In the genomic region with DNA sequence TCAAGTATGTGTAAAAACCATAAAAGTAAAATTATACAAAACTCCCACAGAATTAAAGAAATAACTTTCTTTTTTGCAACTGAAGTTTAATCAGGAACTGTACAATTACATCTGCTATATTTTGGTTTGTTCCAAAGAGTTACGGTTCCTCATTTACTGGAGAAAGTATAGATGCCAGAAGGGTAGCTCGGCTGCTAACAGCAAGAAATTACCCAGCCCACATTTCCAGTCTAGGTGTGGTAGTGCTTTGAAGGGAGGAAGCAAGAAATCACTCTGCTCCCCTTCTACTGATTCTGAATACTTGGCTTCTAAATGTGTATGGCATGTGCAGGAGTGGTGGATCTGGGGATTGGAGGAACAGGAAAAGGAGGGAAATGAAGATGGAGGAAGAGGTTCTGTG, we compare ENCODE assay signal across 16 cellular contexts.
DNase-seq lines count a peak whose midpoint lies in the region; ATAC-seq lines count a peak whose summit lies in the region.
"Had no signal": no experiment of that assay in that cellular context is flagged by ENCODE, and none has a peak within 500 bp of the region (broad histone marks: within the 10 kb centered on the region; RNA-seq: fewer than 3 reads in every experiment).

No MANE protein-coding gene starts in this region.

- H3K36me3 Mint-ChIP-seq in activated CD8-positive, alpha-beta memory T cell treated with anti-CD3 and anti-CD28 coated beads, Interleukin-2, amount 10 ng/mL, durations not matched to agents 7 days and 5 days: peaks cover 18% of the 10 kb centered on the region
- peaks cover 11% of the 10 kb centered on the region for H3K36me3 Mint-ChIP-seq in activated naive CD8-positive, alpha-beta T cell treated with anti-CD3 and anti-CD28 coated beads for 36 hours

- peaks cover 21% of the 10 kb centered on the region for H3K4me1 Mint-ChIP-seq in activated CD8-positive, alpha-beta memory T cell treated with anti-CD3 and anti-CD28 coated beads, Interleukin-2, amount 10 ng/mL, durations not matched to agents 7 days and 5 days
- H3K4me1 Mint-ChIP-seq in activated naive CD8-positive, alpha-beta T cell treated with anti-CD3 and anti-CD28 coated beads for 36 hours: peaks cover 41% of the 10 kb centered on the region

- no peak overlapping the region for H3K23ac ChIP-seq in neuronal stem cell (ENCODE audit: low read depth, low read length, poor library complexity)

- CTCF ChIA-PET in activated CD8-positive, alpha-beta memory T cell treated with anti-CD3 and anti-CD28 coated beads, Interleukin-2, amount 10 ng/mL, durations not matched to agents 7 days and 5 days (lab: Charles Lee): no interaction called here

- H3K18ac ChIP-seq in neuronal stem cell (ENCODE audit: low read length): no peak overlapping the region

- peak overlapping the region; percentile 2 for H3K27ac Mint-ChIP-seq in activated CD8-positive, alpha-beta memory T cell treated with anti-CD3 and anti-CD28 coated beads, Interleukin-2, amount 10 ng/mL, durations not matched to agents 7 days and 5 days
- peak overlapping the region; percentile 19 for H3K27ac Mint-ChIP-seq in activated naive CD8-positive, alpha-beta T cell treated with anti-CD3 and anti-CD28 coated beads for 36 hours

- peaks cover 0 to 10% of the 10 kb centered on the region in 2 donors for H3K9me3 ChIP-seq in neuronal stem cell (replicated peaks in 1 of 2; ENCODE audit: control insufficient read depth in 2 of 2, insufficient read depth in 1 of 2, low read depth in 1 of 2, low read length in 2 of 2)
- H3K9me3 ChIP-seq: lower lobe of right lung had no signal

- H4K91ac ChIP-seq in neuronal stem cell (ENCODE audit: low read depth, low read length, poor library complexity): no peak overlapping the region

- H3K4me3 Mint-ChIP-seq in activated CD8-positive, alpha-beta memory T cell treated with anti-CD3 and anti-CD28 coated beads, Interleukin-2, amount 10 ng/mL, durations not matched to agents 7 days and 5 days: no peak overlapping the region
- H3K4me3 Mint-ChIP-seq in activated naive CD8-positive, alpha-beta T cell treated with anti-CD3 and anti-CD28 coated beads for 36 hours: peak overlapping the region; percentile 16
- H3K4me3 Mint-ChIP-seq: neural crest cell had no signal

- H3K4ac ChIP-seq in neuronal stem cell (ENCODE audit: low read length): no peak overlapping the region

- no peak overlapping the region for H2BK12ac ChIP-seq in neuronal stem cell (ENCODE audit: low read length)

- no peak for DNase-seq in activated CD8-positive, alpha-beta memory T cell treated with anti-CD3 and anti-CD28 coated beads, Interleukin-2, amount 10 ng/mL, durations not matched to agents 7 days and 5 days
- no peak for DNase-seq in activated CD8-positive, alpha-beta memory T cell treated with anti-CD3 and anti-CD28 coated beads, Interleukin-2, amount 50 U/mL, for 4 hours
- peak; percentile 76 for DNase-seq in MV-4-11 (lab: John Stamatoyannopoulos, UW)
- DNase-seq in activated naive CD8-positive, alpha-beta T cell treated with anti-CD3 and anti-CD28 coated beads for 36 hours: no peak
- DNase-seq in neuronal stem cell (ENCODE audit: low spot score): no peak
- DNase-seq in DMS153 (lab: John Stamatoyannopoulos, UW): no peak
- DNase-seq in GF-D8 (lab: John Stamatoyannopoulos, UW): no peak
- DNase-seq: caudate nucleus, foreskin melanocyte, KG1, lower lobe of right lung, NCI-H1436 treated with DMSO at 0.1 percent for 48 hours, NCI-H510A, substantia nigra had no signal

- H2BK15ac ChIP-seq in neuronal stem cell (ENCODE audit: low read length): no peak overlapping the region

- H3K9ac ChIP-seq in neuronal stem cell (ENCODE audit: low read depth, low read length, poor library complexity): no peak overlapping the region

- H3K27me3 ChIP-seq in neuronal stem cell (ENCODE audit: control insufficient read depth in 3 of 3, insufficient read depth in 3 of 3, low read depth in 1 of 3, low read length in 3 of 3): no peaks in the 10 kb centered on the region

- H3K9me3 Mint-ChIP-seq in activated CD8-positive, alpha-beta memory T cell treated with anti-CD3 and anti-CD28 coated beads, Interleukin-2, amount 10 ng/mL, durations not matched to agents 7 days and 5 days (ENCODE audit: low read depth): no peaks in the 10 kb centered on the region
- no peaks in the 10 kb centered on the region for H3K9me3 Mint-ChIP-seq in activated naive CD8-positive, alpha-beta T cell treated with anti-CD3 and anti-CD28 coated beads for 36 hours

- no peak overlapping the region for H2BK5ac ChIP-seq in neuronal stem cell (ENCODE audit: low read length)

- H3K79me1 ChIP-seq in neuronal stem cell (ENCODE audit: low read depth, low read length): no peaks in the 10 kb centered on the region

- no peak overlapping the region for H2AK5ac ChIP-seq in neuronal stem cell (ENCODE audit: low read depth, low read length)

- no peak overlapping the region for H3K27ac ChIP-seq in neuronal stem cell (replicated peaks; ENCODE audit: low read length)
- H3K27ac ChIP-seq: lower lobe of right lung had no signal

- H3K14ac ChIP-seq in neuronal stem cell (ENCODE audit: low read length): no peak overlapping the region

- H2BK120ac ChIP-seq in neuronal stem cell (ENCODE audit: low read depth, low read length): no peak overlapping the region

- no CpG with 5 or more reads among the region's 2 CpGs for WGBS in neuronal stem cell (ENCODE audit: extremely low coverage in 2 of 2, insufficient read length in 2 of 2, insufficient replicate concordance in 1 of 2), 2 donors

- H3K27me3 Mint-ChIP-seq in activated CD8-positive, alpha-beta memory T cell treated with anti-CD3 and anti-CD28 coated beads, Interleukin-2, amount 10 ng/mL, durations not matched to agents 7 days and 5 days: no peaks in the 10 kb centered on the region
- no peaks in the 10 kb centered on the region for H3K27me3 Mint-ChIP-seq in activated naive CD8-positive, alpha-beta T cell treated with anti-CD3 and anti-CD28 coated beads for 36 hours

- H3K4me1 ChIP-seq in neuronal stem cell (ENCODE audit: control insufficient read depth in 2 of 2, insufficient read depth in 1 of 2, low read depth in 1 of 2, low read length in 2 of 2): peaks cover 2 to 17% of the 10 kb centered on the region in 2 donors
- H3K4me1 ChIP-seq: lower lobe of right lung had no signal

- H3K4me3 ChIP-seq in neuronal stem cell (ENCODE audit: low read length in 2 of 2): no peak overlapping the region
- H3K4me3 ChIP-seq: lower lobe of right lung had no signal

- H3K36me3 ChIP-seq in neuronal stem cell (replicated peaks in 1 of 2; ENCODE audit: control insufficient read depth in 2 of 2, insufficient read depth in 2 of 2, low read length in 2 of 2): no peaks in the 10 kb centered on the region
- H3K36me3 ChIP-seq: lower lobe of right lung had no signal

- no peak overlapping the region for H4K8ac ChIP-seq in neuronal stem cell (ENCODE audit: low read depth, low read length)

- ATAC-seq in activated CD8-positive, alpha-beta memory T cell treated with anti-CD3 and anti-CD28 coated beads, Interleukin-2, amount 10 ng/mL, durations not matched to agents 7 days and 5 days: no peak
- ATAC-seq in HG02571 (IDR thresholded peaks at IDR 0.05; ENCODE audit: unreplicated experiment): no peak
- ATAC-seq: lower lobe of right lung had no signal

- no peak overlapping the region for H3K4me2 ChIP-seq in neuronal stem cell (ENCODE audit: insufficient read depth, low read length, poor library complexity, severe bottlenecking)

- peak overlapping the region; percentile 48 for H2AFZ ChIP-seq in neuronal stem cell (ENCODE audit: low read length)
